In genomic region chr1:198201956-198202784, GRCh38 we compare ENCODE assay signal across 8 cellular contexts. TPM values are rescaled to one million over a fixed set of nuclear protein-coding genes. Genes with fewer than 3 reads are reported as not detected.
DNase-seq lines count a peak whose midpoint lies in the region; ATAC-seq, FAIRE-seq and TF ChIP-seq lines count a peak whose summit lies in the region.

No MANE protein-coding gene starts in this region.

- H3K4me2 ChIP-seq in astrocyte (ENCODE audit: low read length): no peak overlapping the region

- no peak for FAIRE-seq in astrocyte (lab: Jason Lieb, UNC)

- H3K4me1 ChIP-seq in CD8-positive, alpha-beta memory T cell (ENCODE audit: insufficient read depth, low read length): peaks cover 35% of the 10 kb centered on the region
- H3K4me1 ChIP-seq in astrocyte (ENCODE audit: insufficient read depth, low read length) (peaks cover 5% of the 10 kb centered on the region), tibial nerve (peaks cover 0 to 73% (median 22%) of the 10 kb centered on the region in 4 donors)

- ATAC-seq in GM19328 (IDR thresholded peaks at IDR 0.05; ENCODE audit: unreplicated experiment) (peak; percentile 61), HG03103 (IDR thresholded peaks at IDR 0.05; ENCODE audit: low read depth, unreplicated experiment) (peak; percentile 65)

- H3K9me3 ChIP-seq in CD8-positive, alpha-beta memory T cell (ENCODE audit: low read length): no peaks in the 10 kb centered on the region
- H3K9me3 ChIP-seq in astrocyte (ENCODE audit: insufficient read depth, low read depth, low read length) (no peaks in the 10 kb centered on the region), tibial nerve (no peaks in the 10 kb centered on the region)

- H3K4me1 Mint-ChIP-seq in CD8-positive, alpha-beta memory T cell: peaks cover 86 to 95% (median 90%) of the 10 kb centered on the region in 3 donors
- peaks cover 23% of the 10 kb centered on the region for H3K4me1 Mint-ChIP-seq in astrocyte (ENCODE audit: low read depth, unreplicated experiment)

- no peak for TF ChIP-seq CTCF in astrocyte (IDR thresholded peaks at IDR 0.05; ENCODE audit: insufficient read depth, low read depth, low read length)
- TF ChIP-seq CTCF in tibial nerve (IDR thresholded peaks at IDR 0.05): no peak

- H3K27me3 Mint-ChIP-seq in CD8-positive, alpha-beta memory T cell: no peaks in the 10 kb centered on the region
- no peaks in the 10 kb centered on the region for H3K27me3 Mint-ChIP-seq in astrocyte (ENCODE audit: low read depth, unreplicated experiment)

- peak overlapping the region; percentile 24 to 93 (median 74) for H3K27ac Mint-ChIP-seq in CD8-positive, alpha-beta memory T cell
- H3K27ac Mint-ChIP-seq in astrocyte (ENCODE audit: unreplicated experiment): peak overlapping the region; percentile 29

- no peaks in the 10 kb centered on the region for H3K9me3 Mint-ChIP-seq in CD8-positive, alpha-beta memory T cell
- no peaks in the 10 kb centered on the region for H3K9me3 Mint-ChIP-seq in astrocyte (ENCODE audit: unreplicated experiment)

- H3K79me2 ChIP-seq in astrocyte (ENCODE audit: insufficient read depth, low read length): peaks cover 100% of the 10 kb centered on the region

- peaks cover 0 to 4% (median 4%) of the 10 kb centered on the region in 3 donors for H3K36me3 Mint-ChIP-seq in CD8-positive, alpha-beta memory T cell
- peaks cover 6% of the 10 kb centered on the region for H3K36me3 Mint-ChIP-seq in astrocyte (ENCODE audit: low read depth, unreplicated experiment)

- no peaks in the 10 kb centered on the region for H3K27me3 ChIP-seq in CD8-positive, alpha-beta memory T cell (ENCODE audit: insufficient read depth, low read length, poor library complexity, severe bottlenecking)
- H3K27me3 ChIP-seq in astrocyte (ENCODE audit: insufficient read depth, low read length) (no peaks in the 10 kb centered on the region), tibial nerve (no peaks in the 10 kb centered on the region)

- WGBS in tibial nerve, 2 donors: 88 to 92% methylated on average over 10 of the region's 10 CpGs

- no peak for TF ChIP-seq POLR2A in tibial nerve (IDR thresholded peaks at IDR 0.05)

- no peak overlapping the region for H3K9ac ChIP-seq in astrocyte (ENCODE audit: low read length)

- no peak overlapping the region for H3K27ac ChIP-seq in CD8-positive, alpha-beta memory T cell (ENCODE audit: low read depth, low read length)
- H3K27ac ChIP-seq in astrocyte (ENCODE audit: low read depth, low read length) (no peak overlapping the region), tibial nerve (no peak overlapping the region)

- H4K20me1 ChIP-seq in astrocyte (ENCODE audit: insufficient read depth, low read length): peaks cover 80% of the 10 kb centered on the region

- CTCF ChIA-PET in CD8-positive, alpha-beta memory T cell (lab: Charles Lee): interaction anchor here (0.8 kb wide), 1 partner anchor 29 kb away, joined by 3 read pairs; no protein-coding TSS in a partner anchor

- TF ChIP-seq EP300 in tibial nerve (IDR thresholded peaks at IDR 0.05): no peak

- peak overlapping the region; percentile 27 to 82 (median 77) for H3K4me3 Mint-ChIP-seq in CD8-positive, alpha-beta memory T cell
- no peak overlapping the region for H3K4me3 Mint-ChIP-seq in astrocyte (ENCODE audit: unreplicated experiment)

- POLR2A ChIA-PET in CD8-positive, alpha-beta memory T cell (lab: Charles Lee): no interaction called here

- no peak overlapping the region for H2AFZ ChIP-seq in astrocyte (ENCODE audit: low read depth, low read length)

- no peaks in the 10 kb centered on the region for H3K36me3 ChIP-seq in CD8-positive, alpha-beta memory T cell (ENCODE audit: insufficient read depth, low read length)
- no peaks in the 10 kb centered on the region for H3K36me3 ChIP-seq in astrocyte (ENCODE audit: insufficient read depth, low read length)
- no peaks in the 10 kb centered on the region for H3K36me3 ChIP-seq in tibial nerve

- no peak for DNase-seq in CD8-positive, alpha-beta memory T cell
- DNase-seq in astrocyte (ENCODE audit: low read depth): no peak
- no peak for DNase-seq in AG08395 (ENCODE audit: low spot score)
- no peak for DNase-seq in OCI-M1 (lab: John Stamatoyannopoulos, UW)
- DNase-seq in NCI-H526 (lab: John Stamatoyannopoulos, UW): no peak
- no peak for DNase-seq in tibial nerve (ENCODE audit: low spot score in 2 of 2)

- H3K4me3 ChIP-seq in CD8-positive, alpha-beta memory T cell (ENCODE audit: low read length): no peak overlapping the region
- no peak overlapping the region for H3K4me3 ChIP-seq in astrocyte (ENCODE audit: insufficient read depth, low read depth, low read length)
- no peak overlapping the region for H3K4me3 ChIP-seq in tibial nerve

RNA-seq across cellular contexts. Expression of gene NEK7, which starts 45.4 kb away (rescaled TPM):
- total RNA-seq in CD8-positive, alpha-beta memory T cell: 10 to 100 TPM; 64.7 to 68.6 TPM
- polyA plus RNA-seq in CD8-positive, alpha-beta memory T cell: 80.8 TPM
- 119 and 125 TPM in 2 replicates for total RNA-seq in astrocyte
- 100 to 1,000 TPM; 123 to 219 (median 141) TPM for total RNA-seq in tibial nerve
